In genomic region chr17:44137891-44138709, GRCh38 we compare ENCODE assay signal across 1 cellular context.
TF ChIP-seq lines count a peak whose summit lies in the region.

No MANE protein-coding gene starts in this region.

TF ChIP-seq in PFSK-1, 5 proteins besides CTCF, POLR2A, EP300 and RAD21 (continued from another document):
- TF ChIP-seq REST (IDR thresholded peaks at IDR 0.05; ENCODE audit: insufficient read depth in 1 of 2, low read depth in 2 of 2, low read length in 2 of 2) (no peak), SIN3A (IDR thresholded peaks at IDR 0.05; ENCODE audit: borderline replicate concordance, insufficient read depth, low read length) (peak; percentile 87; the same call in 1 of the 2 replicates), FOXP2 (optimal IDR thresholded peaks at IDR 0.05; ENCODE audit: borderline replicate concordance, extremely low read depth, extremely low read length, insufficient read depth) (peak; percentile 80)
